1 cellular context compared by ENCODE assay signal in the genomic region with DNA sequence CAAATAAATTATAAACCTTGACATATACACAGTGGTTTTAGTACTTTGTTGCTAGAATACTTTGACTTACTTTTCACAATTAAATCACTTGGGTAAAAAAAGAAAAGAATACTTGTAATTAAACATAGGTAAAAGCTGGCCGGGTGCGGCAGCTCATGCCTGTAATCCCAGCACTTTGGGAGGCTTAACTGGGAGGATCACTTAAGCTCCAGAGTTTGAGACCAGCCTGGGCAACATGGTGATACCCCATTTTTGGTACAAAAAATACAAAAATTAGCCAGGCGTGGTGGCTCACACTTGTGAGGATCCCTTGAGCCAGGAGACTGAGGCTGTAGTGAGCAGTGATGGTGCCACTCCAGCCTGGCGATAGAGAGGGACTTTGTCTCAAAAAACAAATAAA.
TF ChIP-seq lines count a peak whose summit lies in the region.

No MANE protein-coding gene starts in this region.

TF ChIP-seq in K562, 482 proteins besides CTCF, POLR2A, EP300 and RAD21:
- TF ChIP-seq ZFPM2 (CRISPR knock-in tag; IDR thresholded peaks at IDR 0.05) (no peak), SREBF2 (CRISPR knock-in tag; IDR thresholded peaks at IDR 0.05) (no peak), ZNF77 (CRISPR knock-in tag; IDR thresholded peaks at IDR 0.05) (no peak), PURB (CRISPR knock-in tag; IDR thresholded peaks at IDR 0.05; ENCODE audit: low read depth) (no peak), NRF1 (conservative IDR thresholded peaks at IDR 0.05 in 1 of 2, IDR thresholded peaks at IDR 0.05 in 1 of 2) (no peak), SAFB2 (IDR thresholded peaks at IDR 0.05; ENCODE audit: borderline replicate concordance, low read depth, low read length, severe bottlenecking) (no peak), SIN3A (IDR thresholded peaks at IDR 0.05; ENCODE audit: borderline replicate concordance in 2 of 2, control insufficient read depth in 1 of 2, low read depth in 2 of 2, low read length in 2 of 2) (no peak), SAP30 (IDR thresholded peaks at IDR 0.05; ENCODE audit: borderline replicate concordance, insufficient read depth, low read depth, low read length, poor library complexity, severe bottlenecking) (no peak), RBBP5 (IDR thresholded peaks at IDR 0.05; ENCODE audit: borderline replicate concordance, insufficient read depth, low read length, poor library complexity, severe bottlenecking) (no peak), KHSRP (IDR thresholded peaks at IDR 0.05) (no peak), ZNF507 (tag; conservative IDR thresholded peaks at IDR 0.05) (no peak)
- TF ChIP-seq, protein P1, sequence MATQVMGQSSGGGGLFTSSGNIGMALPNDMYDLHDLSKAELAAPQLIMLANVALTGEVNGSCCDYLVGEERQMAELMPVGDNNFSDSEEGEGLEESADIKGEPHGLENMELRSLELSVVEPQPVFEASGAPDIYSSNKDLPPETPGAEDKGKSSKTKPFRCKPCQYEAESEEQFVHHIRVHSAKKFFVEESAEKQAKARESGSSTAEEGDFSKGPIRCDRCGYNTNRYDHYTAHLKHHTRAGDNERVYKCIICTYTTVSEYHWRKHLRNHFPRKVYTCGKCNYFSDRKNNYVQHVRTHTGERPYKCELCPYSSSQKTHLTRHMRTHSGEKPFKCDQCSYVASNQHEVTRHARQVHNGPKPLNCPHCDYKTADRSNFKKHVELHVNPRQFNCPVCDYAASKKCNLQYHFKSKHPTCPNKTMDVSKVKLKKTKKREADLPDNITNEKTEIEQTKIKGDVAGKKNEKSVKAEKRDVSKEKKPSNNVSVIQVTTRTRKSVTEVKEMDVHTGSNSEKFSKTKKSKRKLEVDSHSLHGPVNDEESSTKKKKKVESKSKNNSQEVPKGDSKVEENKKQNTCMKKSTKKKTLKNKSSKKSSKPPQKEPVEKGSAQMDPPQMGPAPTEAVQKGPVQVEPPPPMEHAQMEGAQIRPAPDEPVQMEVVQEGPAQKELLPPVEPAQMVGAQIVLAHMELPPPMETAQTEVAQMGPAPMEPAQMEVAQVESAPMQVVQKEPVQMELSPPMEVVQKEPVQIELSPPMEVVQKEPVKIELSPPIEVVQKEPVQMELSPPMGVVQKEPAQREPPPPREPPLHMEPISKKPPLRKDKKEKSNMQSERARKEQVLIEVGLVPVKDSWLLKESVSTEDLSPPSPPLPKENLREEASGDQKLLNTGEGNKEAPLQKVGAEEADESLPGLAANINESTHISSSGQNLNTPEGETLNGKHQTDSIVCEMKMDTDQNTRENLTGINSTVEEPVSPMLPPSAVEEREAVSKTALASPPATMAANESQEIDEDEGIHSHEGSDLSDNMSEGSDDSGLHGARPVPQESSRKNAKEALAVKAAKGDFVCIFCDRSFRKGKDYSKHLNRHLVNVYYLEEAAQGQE (CRISPR knock-in tag; IDR thresholded peaks at IDR 0.05; ENCODE audit: low read depth) = no peak
- TF ChIP-seq, protein P2, sequence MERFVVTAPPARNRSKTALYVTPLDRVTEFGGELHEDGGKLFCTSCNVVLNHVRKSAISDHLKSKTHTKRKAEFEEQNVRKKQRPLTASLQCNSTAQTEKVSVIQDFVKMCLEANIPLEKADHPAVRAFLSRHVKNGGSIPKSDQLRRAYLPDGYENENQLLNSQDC (CRISPR knock-in tag; IDR thresholded peaks at IDR 0.05) = no peak
